In the genomic region with DNA sequence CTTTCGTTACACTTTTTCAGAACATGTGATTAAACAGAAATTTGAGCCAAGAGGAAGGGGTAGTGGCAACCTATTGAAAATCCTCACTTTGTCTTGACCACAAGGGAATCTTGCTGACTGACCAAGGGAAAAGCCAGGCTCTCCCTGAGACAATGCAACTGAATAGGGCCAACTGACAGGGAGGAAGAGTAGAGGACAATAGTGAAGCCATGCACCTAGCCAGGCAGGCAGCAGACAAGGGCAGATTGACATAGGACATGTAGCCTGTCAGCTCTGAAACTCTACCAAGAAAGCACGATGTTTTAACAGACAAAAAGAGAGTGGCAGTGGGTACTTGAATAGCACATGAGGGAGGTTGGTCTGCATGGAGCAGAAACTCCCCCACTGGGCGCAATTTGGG, we compare ENCODE assay signal across 1 cellular context.
TF ChIP-seq lines count a peak whose summit lies in the region.

No MANE protein-coding gene starts in this region.

TF ChIP-seq in GM23338, 12 proteins besides CTCF, POLR2A, EP300 and RAD21 (continued from another document):
- TF ChIP-seq, protein P1, sequence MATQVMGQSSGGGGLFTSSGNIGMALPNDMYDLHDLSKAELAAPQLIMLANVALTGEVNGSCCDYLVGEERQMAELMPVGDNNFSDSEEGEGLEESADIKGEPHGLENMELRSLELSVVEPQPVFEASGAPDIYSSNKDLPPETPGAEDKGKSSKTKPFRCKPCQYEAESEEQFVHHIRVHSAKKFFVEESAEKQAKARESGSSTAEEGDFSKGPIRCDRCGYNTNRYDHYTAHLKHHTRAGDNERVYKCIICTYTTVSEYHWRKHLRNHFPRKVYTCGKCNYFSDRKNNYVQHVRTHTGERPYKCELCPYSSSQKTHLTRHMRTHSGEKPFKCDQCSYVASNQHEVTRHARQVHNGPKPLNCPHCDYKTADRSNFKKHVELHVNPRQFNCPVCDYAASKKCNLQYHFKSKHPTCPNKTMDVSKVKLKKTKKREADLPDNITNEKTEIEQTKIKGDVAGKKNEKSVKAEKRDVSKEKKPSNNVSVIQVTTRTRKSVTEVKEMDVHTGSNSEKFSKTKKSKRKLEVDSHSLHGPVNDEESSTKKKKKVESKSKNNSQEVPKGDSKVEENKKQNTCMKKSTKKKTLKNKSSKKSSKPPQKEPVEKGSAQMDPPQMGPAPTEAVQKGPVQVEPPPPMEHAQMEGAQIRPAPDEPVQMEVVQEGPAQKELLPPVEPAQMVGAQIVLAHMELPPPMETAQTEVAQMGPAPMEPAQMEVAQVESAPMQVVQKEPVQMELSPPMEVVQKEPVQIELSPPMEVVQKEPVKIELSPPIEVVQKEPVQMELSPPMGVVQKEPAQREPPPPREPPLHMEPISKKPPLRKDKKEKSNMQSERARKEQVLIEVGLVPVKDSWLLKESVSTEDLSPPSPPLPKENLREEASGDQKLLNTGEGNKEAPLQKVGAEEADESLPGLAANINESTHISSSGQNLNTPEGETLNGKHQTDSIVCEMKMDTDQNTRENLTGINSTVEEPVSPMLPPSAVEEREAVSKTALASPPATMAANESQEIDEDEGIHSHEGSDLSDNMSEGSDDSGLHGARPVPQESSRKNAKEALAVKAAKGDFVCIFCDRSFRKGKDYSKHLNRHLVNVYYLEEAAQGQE (IDR thresholded peaks at IDR 0.05; ENCODE audit: unreplicated experiment), result no peak
- TF ChIP-seq ZNF331 (CRISPR knock-in tag; IDR thresholded peaks at IDR 0.05; ENCODE audit: low read depth), result no peak
